In genomic region chr3:160179906-160180305, GRCh38 we compare ENCODE assay signal across 15 cellular contexts. TPM values are rescaled to one million over a fixed set of nuclear protein-coding genes. Genes with fewer than 3 reads are reported as not detected.
"Had no signal": no experiment of that assay in that cellular context is flagged by ENCODE, and none has a peak within 500 bp of the region (broad histone marks: within the 10 kb centered on the region; RNA-seq: fewer than 3 reads in every experiment).

No MANE protein-coding gene starts in this region.

- H3K9me3 ChIP-seq: esophagus squamous epithelium, pancreas had no signal

- DNase-seq: activated CD4-positive, alpha-beta memory T cell treated with anti-CD3 and anti-CD28 coated beads for 36 hours; activated CD4-positive, alpha-beta T cell treated with anti-CD3 and anti-CD28 coated beads for 36 hours; activated T-cell treated with anti-CD3 and anti-CD28 coated beads for 4 hours; amniotic stem cell; effector CD4-positive, alpha-beta T cell; esophagus squamous epithelium; naive B cell; pancreas; stimulated activated CD4-positive, alpha-beta T cell treated with anti-CD3 and anti-CD28 coated beads, Interleukin-12 subunit alpha, Interleukin-12 subunit beta, amount 100 ng/mL, for 4 hours; stimulated activated CD4-positive, alpha-beta T cell treated with anti-CD3 and anti-CD28 coated beads, Interleukin-1b, Interleukin-23, amount 100 ng/mL, for 48 hours; stimulated activated CD8-positive, alpha-beta memory T cell treated with anti-CD3 and anti-CD28 coated beads, Interleukin-4, amount 100 ng/mL, for 48 hours; stimulated activated naive CD4-positive, alpha-beta T cell had no signal

- H3K4me1 ChIP-seq: foreskin keratinocyte had no signal

- ATAC-seq: activated CD4-positive, alpha-beta T cell treated with anti-CD3 and anti-CD28 coated beads for 36 hours; left lobe of liver; pancreas had no signal

- H3K27ac ChIP-seq: foreskin keratinocyte, pancreas had no signal

- H3K4me3 ChIP-seq: lung, pancreas had no signal

- H3K36me3 ChIP-seq: esophagus squamous epithelium, pancreas had no signal

- H3K27me3 ChIP-seq: esophagus squamous epithelium, pancreas had no signal

RNA-seq across cellular contexts. Expression of gene C3orf80, which starts 45.3 kb away (rescaled TPM):
- total RNA-seq: activated CD4-positive, alpha-beta memory T cell treated with anti-CD3 and anti-CD28 coated beads for 36 hours; foreskin keratinocyte had no signal
